In genomic region chr1:25246600-25247023, GRCh38 we compare ENCODE assay signal across 8 cellular contexts. TPM values are rescaled to one million over a fixed set of nuclear protein-coding genes. Genes with fewer than 3 reads are reported as not detected.
DNase-seq lines count a peak whose midpoint lies in the region; ATAC-seq and TF ChIP-seq lines count a peak whose summit lies in the region.

No MANE protein-coding gene starts in this region.

- H3K9ac ChIP-seq in DND-41 (ENCODE audit: low read depth, low read length): peak overlapping the region; percentile 93

- H4K20me1 ChIP-seq in DND-41 (ENCODE audit: insufficient read depth, low read length): peaks cover 30% of the 10 kb centered on the region

- intact Hi-C loops in transverse colon (cut with DNase I; ENCODE audit: low total_unique reads): no loop called here

- TF ChIP-seq EP300 in transverse colon (IDR thresholded peaks at IDR 0.05; ENCODE audit: low read depth): no peak

- H3K9me3 ChIP-seq in DND-41 (ENCODE audit: insufficient read depth, low read length, severe bottlenecking) (no peaks in the 10 kb centered on the region), mesodermal cell (ENCODE audit: control insufficient read depth, low read length) (no peaks in the 10 kb centered on the region), transverse colon (no peaks in the 10 kb centered on the region)

- H3K27me3 ChIP-seq in DND-41 (ENCODE audit: insufficient read depth, low read length, poor library complexity) (no peaks in the 10 kb centered on the region), transverse colon (no peaks in the 10 kb centered on the region)

- in situ Hi-C loops in transverse colon (cut with MboI; ENCODE audit: low pct_ligation_motif_present in 1 of 4, low pct_unique_long_range_greater_than_20kb in 1 of 4, low sequenced_read_pairs in 3 of 4): no loop called here

- 0 to 2% methylated on average over 46 to 48 of the region's 53 CpGs for WGBS in mesodermal cell (ENCODE audit: insufficient coverage in 2 of 2), 2 experiments
- WGBS in transverse colon (ENCODE audit: low coverage in 1 of 2), 2 donors: 0% methylated on average over 49 of the region's 53 CpGs; no CpG with 5 or more reads in 1 of the 2 donors

- H3K79me2 ChIP-seq in DND-41 (ENCODE audit: insufficient read depth, low read length): peaks cover 56% of the 10 kb centered on the region

- peak; percentile 15 for TF ChIP-seq CTCF in DND-41 (IDR thresholded peaks at IDR 0.05; ENCODE audit: borderline replicate concordance, extremely low read depth, low read length, poor library complexity, severe bottlenecking)
- no peak for TF ChIP-seq CTCF in RWPE1 (conservative IDR thresholded peaks at IDR 0.05; ENCODE audit: low read depth)
- TF ChIP-seq CTCF in choroid plexus epithelial cell (conservative IDR thresholded peaks at IDR 0.05; ENCODE audit: low read depth, low read length): no peak
- TF ChIP-seq CTCF in transverse colon (IDR thresholded peaks at IDR 0.05): peak in 2 of 5 experiments; percentile 5 to 12

- POLR2A ChIA-PET in RWPE1 (lab: Yijun Ruan, JAX; ENCODE audit: low non-redundant PET): interaction anchor here (1.3 kb wide), 1 partner anchor 14 kb away, joined by 11 read pairs; the partner anchor contains the start of gene SYF2

- ATAC-seq in DND-41 (ENCODE audit: insufficient read depth, low read depth) (peak; percentile 9), GM21423 (IDR thresholded peaks at IDR 0.05; ENCODE audit: unreplicated experiment) (no peak)

- peak overlapping the region; percentile 76 for H3K4me2 ChIP-seq in DND-41 (ENCODE audit: insufficient read depth, low read length)

- H3K4me3 ChIP-seq in DND-41 (ENCODE audit: low read depth in 1 of 2, low read length in 2 of 2) (peak overlapping the region; percentile 60 to 96), choroid plexus epithelial cell (ENCODE audit: low read depth, low read length) (peak overlapping the region; percentile 97), mesodermal cell (ENCODE audit: extremely low read depth, insufficient read depth, low read length, poor library complexity, severe bottlenecking) (peak overlapping the region; percentile 93), transverse colon (peak overlapping the region; percentile 89 to 98 (median 94))

- DNase-seq in DND-41 (peak; percentile 42), HCEC 1CT (peak; percentile 13), RWPE1 (ENCODE audit: low spot score) (no peak), choroid plexus epithelial cell (ENCODE audit: low read depth) (peak; percentile 40), transverse colon (peak; percentile 37), NCI-H446 (lab: John Stamatoyannopoulos, UW) (no peak)

- H3K27ac ChIP-seq in DND-41 (ENCODE audit: low read length) (peak overlapping the region; percentile 99), RWPE1 (peak overlapping the region; percentile 97), mesodermal cell (ENCODE audit: low read depth, low read length, severe bottlenecking) (peak overlapping the region; percentile 97), transverse colon (peak overlapping the region; percentile 100)

- H2AFZ ChIP-seq in DND-41 (ENCODE audit: low read depth, low read length): peak overlapping the region; percentile 85

- CTCF ChIA-PET in RWPE1 (lab: Yijun Ruan, JAX): no interaction called here

- no peak for TF ChIP-seq POLR2A in transverse colon (IDR thresholded peaks at IDR 0.05)

- H3K36me3 ChIP-seq in DND-41 (ENCODE audit: insufficient read depth, low read length) (peaks cover 52% of the 10 kb centered on the region), mesodermal cell (ENCODE audit: control insufficient read depth, insufficient read depth, low read length) (peaks cover 48% of the 10 kb centered on the region), transverse colon (peaks cover 0 to 40% (median 19%) of the 10 kb centered on the region in 4 donors)

- peaks cover 56% of the 10 kb centered on the region for H3K4me1 ChIP-seq in DND-41 (ENCODE audit: insufficient read depth, low read length)
- peaks cover 14% of the 10 kb centered on the region for H3K4me1 ChIP-seq in mesodermal cell (ENCODE audit: control insufficient read depth, insufficient read depth, low read length, poor library complexity, severe bottlenecking)
- H3K4me1 ChIP-seq in transverse colon: peaks cover 13 to 47% (median 25%) of the 10 kb centered on the region in 4 donors

RNA-seq across cellular contexts. Expression of gene RSRP1, which starts 0.6 kb away (rescaled TPM):
- 69.0 TPM for polyA plus RNA-seq in mesodermal cell (2013, experiment 1 of 2)
- 91.3 TPM for polyA plus RNA-seq in mesodermal cell (2013, experiment 2 of 2)
- total RNA-seq in transverse colon: 100 to 1,000 TPM; 231 to 467 (median 279) TPM

RNA-seq across cellular contexts. Expression of gene SYF2, which starts 14.3 kb away (rescaled TPM):
- polyA plus RNA-seq in mesodermal cell (2013, experiment 1 of 2): 51.5 TPM
- polyA plus RNA-seq in mesodermal cell (2013, experiment 2 of 2): 67.2 TPM
- total RNA-seq in transverse colon: 10 to 100 TPM in 3 of 4 donors, 1 to 10 TPM in 1; 2.8 to 63.1 (median 36.6) TPM

RNA-seq across cellular contexts. Expression of gene RHD, which starts 25.7 kb away (rescaled TPM):
- polyA plus RNA-seq in mesodermal cell (2013, experiment 1 of 2): not detected
- polyA plus RNA-seq in mesodermal cell (2013, experiment 2 of 2): not detected
- total RNA-seq in transverse colon: not detected

Comparison
In these comparisons a context has a peak if more than half of its experiments do, and no peak if none do; other contexts are left out.
1. DNase-seq: peak in DND-41 (single experiment), HCEC 1CT (single experiment), choroid plexus epithelial cell (single experiment) and transverse colon (single experiment); none in RWPE1 (single experiment) and NCI-H446 (0 of 2).
2. Peak in every context shown above with its lines, with median percentiles within 50 percentile points of each other: H3K27ac ChIP-seq and H3K4me3 ChIP-seq.